Comparison of ENCODE assay signal across 27 cellular contexts in genomic region chr20:63333241-63333836, GRCh38. TPM values are rescaled to one million over a fixed set of nuclear protein-coding genes. Genes with fewer than 3 reads are reported as not detected.
DNase-seq lines count a peak whose midpoint lies in the region; TF ChIP-seq lines count a peak whose summit lies in the region.
"Had no signal": no experiment of that assay in that cellular context is flagged by ENCODE, and none has a peak within 500 bp of the region (broad histone marks: within the 10 kb centered on the region; RNA-seq: fewer than 3 reads in every experiment).

No MANE protein-coding gene starts in this region.

- peak overlapping the region in 1 of 2 donors; percentile 19 for H3K4me3 ChIP-seq in neuronal stem cell (ENCODE audit: low read length in 2 of 2)
- peak overlapping the region in 1 of 2 experiments; percentile 20 for H3K4me3 ChIP-seq in mesenchymal stem cell (ENCODE audit: insufficient read depth in 1 of 2, low read depth in 1 of 2, low read length in 2 of 2)
- H3K4me3 ChIP-seq in esophagus muscularis mucosa = no peak overlapping the region
- H3K4me3 ChIP-seq: BLaER1 treated with 17β-estradiol and CSF1 and Interleukin-3, amounts not matched to agents 10 nM and 100 nM; heart left ventricle; transverse colon had no signal

- no peak overlapping the region for H3K4ac ChIP-seq in neuronal stem cell (ENCODE audit: low read length)
- no peak overlapping the region for H3K4ac ChIP-seq in mesenchymal stem cell (ENCODE audit: low read depth in 1 of 2, low read length in 2 of 2)

- intact Hi-C loops in esophagus muscularis mucosa (cut with DNase I) = no loop called here

- TF ChIP-seq CTCF in endothelial cell (IDR thresholded peaks at IDR 0.05; ENCODE audit: unreplicated experiment) = no peak
- no peak for TF ChIP-seq CTCF in progenitor cell of endocrine pancreas (IDR thresholded peaks at IDR 0.05; ENCODE audit: unreplicated experiment)
- no peak for TF ChIP-seq CTCF in esophagus muscularis mucosa (IDR thresholded peaks at IDR 0.05)

- H4K91ac ChIP-seq in neuronal stem cell (ENCODE audit: low read depth, low read length, poor library complexity) (no peak overlapping the region), mesenchymal stem cell (ENCODE audit: low read length) (no peak overlapping the region)

- H3K27me3 Mint-ChIP-seq in endothelial cell (ENCODE audit: unreplicated experiment) (peaks cover 9% of the 10 kb centered on the region), progenitor cell of endocrine pancreas (peaks cover 29% of the 10 kb centered on the region)

- peaks cover 27% of the 10 kb centered on the region for H3K4me1 Mint-ChIP-seq in endothelial cell (ENCODE audit: unreplicated experiment)
- no peaks in the 10 kb centered on the region for H3K4me1 Mint-ChIP-seq in progenitor cell of endocrine pancreas (ENCODE audit: low read depth)
- H3K4me1 Mint-ChIP-seq: activated CD4-positive, alpha-beta T cell treated with anti-CD3 and anti-CD28 coated beads, Interleukin-2, amount 10 ng/mL, durations not matched to agents 7 days and 5 days had no signal

- TF ChIP-seq EP300 in esophagus muscularis mucosa (IDR thresholded peaks at IDR 0.05) = no peak

- H3K9me3 Mint-ChIP-seq in endothelial cell (ENCODE audit: unreplicated experiment) (peaks cover 8% of the 10 kb centered on the region), progenitor cell of endocrine pancreas (ENCODE audit: low read depth) (peaks cover 7% of the 10 kb centered on the region)

- H2AFZ ChIP-seq in neuronal stem cell (ENCODE audit: low read length) (no peak overlapping the region), mesenchymal stem cell (ENCODE audit: low read depth, low read length) (no peak overlapping the region)

- peak overlapping the region; percentile 18 for H2BK120ac ChIP-seq in neuronal stem cell (ENCODE audit: low read depth, low read length)
- H2BK120ac ChIP-seq in mesenchymal stem cell (ENCODE audit: low read depth, low read length) = no peak overlapping the region

- H3K9ac ChIP-seq in neuronal stem cell (ENCODE audit: low read depth, low read length, poor library complexity) (no peak overlapping the region), mesenchymal stem cell (ENCODE audit: low read length) (no peak overlapping the region)
- H3K9ac ChIP-seq: BLaER1 treated with 17β-estradiol and CSF1 and Interleukin-3, amounts not matched to agents 10 nM and 100 nM had no signal

- H3K18ac ChIP-seq in neuronal stem cell (ENCODE audit: low read length) (peak overlapping the region; percentile 57), mesenchymal stem cell (ENCODE audit: low read depth in 1 of 2, low read length in 2 of 2) (no peak overlapping the region)

- peaks cover 0 to 2% of the 10 kb centered on the region in 2 donors for H3K36me3 ChIP-seq in neuronal stem cell (replicated peaks in 1 of 2; ENCODE audit: control insufficient read depth in 2 of 2, insufficient read depth in 2 of 2, low read length in 2 of 2)
- H3K36me3 ChIP-seq in mesenchymal stem cell (ENCODE audit: control insufficient read depth in 1 of 2, insufficient read depth in 2 of 2, low read depth in 1 of 2, low read length in 2 of 2) = no peaks in the 10 kb centered on the region
- H3K36me3 ChIP-seq in esophagus muscularis mucosa = no peaks in the 10 kb centered on the region
- H3K36me3 ChIP-seq: BLaER1 treated with 17β-estradiol and CSF1 and Interleukin-3, amounts not matched to agents 10 nM and 100 nM; heart left ventricle; transverse colon had no signal

- H3K27ac ChIP-seq in neuronal stem cell (replicated peaks; ENCODE audit: low read length) (no peak overlapping the region), mesenchymal stem cell (ENCODE audit: low read length, poor library complexity, severe bottlenecking) (no peak overlapping the region), esophagus muscularis mucosa (replicated peaks in 1 of 4) (no peak overlapping the region)
- H3K27ac ChIP-seq: BLaER1 treated with 17β-estradiol and CSF1 and Interleukin-3, amounts not matched to agents 10 nM and 100 nM; epithelial cell of prostate; heart left ventricle; transverse colon had no signal

- no peak overlapping the region for H2BK12ac ChIP-seq in neuronal stem cell (ENCODE audit: low read length)
- H2BK12ac ChIP-seq in mesenchymal stem cell (ENCODE audit: low read length in 2 of 2) = no peak overlapping the region

- H3K36me3 Mint-ChIP-seq in endothelial cell (ENCODE audit: low read depth, unreplicated experiment) = no peaks in the 10 kb centered on the region
- H3K36me3 Mint-ChIP-seq in progenitor cell of endocrine pancreas (ENCODE audit: insufficient read depth) = no peaks in the 10 kb centered on the region

- DNase-seq in DMS 273 treated with DMSO at 0.1 percent for 48 hours (lab: John Stamatoyannopoulos, UW) (peak; percentile 19), NCI-H1694 (lab: John Stamatoyannopoulos, UW) (peak; percentile 24), endothelial cell (ENCODE audit: low spot score) (no peak), neuronal stem cell (ENCODE audit: low spot score) (no peak), mesenchymal stem cell (no peak), progenitor cell of endocrine pancreas (ENCODE audit: low spot score, unreplicated experiment) (no peak), esophagus muscularis mucosa (ENCODE audit: extremely low spot score) (no peak)
- DNase-seq: activated CD4-positive, alpha-beta T cell treated with anti-CD3 and anti-CD28 coated beads, Interleukin-2, amount 10 ng/mL, durations not matched to agents 7 days and 5 days; activated gamma-delta T cell treated with Interleukin-2 at 50 U/mL for 16 hours; activated T-cell treated with anti-CD3 and anti-CD28 coated beads, Interleukin-2, amount 50 U/mL, for 4 hours; Karpas-422; left colon; NCI-H1436; NCI-H2107; NCI-H510A treated with DMSO at 0.1 percent for 48 hours; occipital lobe; small intestine; stimulated activated CD4-positive, alpha-beta T cell treated with anti-CD3 and anti-CD28 coated beads, Interleukin-1b, Interleukin-23, amount 100 ng/mL, for 48 hours; stimulated activated CD8-positive, alpha-beta memory T cell treated with anti-CD3 and anti-CD28 coated beads, Interleukin-4, amount 100 ng/mL, for 48 hours; SW 1271; T1000; transverse colon had no signal

- H3K23ac ChIP-seq in neuronal stem cell (ENCODE audit: low read depth, low read length, poor library complexity) (peak overlapping the region; percentile 75), mesenchymal stem cell (ENCODE audit: low read length in 2 of 2) (no peak overlapping the region)

- peak overlapping the region; percentile 68 for H3K4me3 Mint-ChIP-seq in endothelial cell (ENCODE audit: unreplicated experiment)
- no peak overlapping the region for H3K4me3 Mint-ChIP-seq in progenitor cell of endocrine pancreas (ENCODE audit: low read depth)
- H3K4me3 Mint-ChIP-seq: activated CD4-positive, alpha-beta T cell treated with anti-CD3 and anti-CD28 coated beads, Interleukin-2, amount 10 ng/mL, durations not matched to agents 7 days and 5 days; activated T-cell treated with anti-CD3 and anti-CD28 coated beads, Interleukin-2, amount 50 U/mL, for 4 hours had no signal

- H3K27ac Mint-ChIP-seq in endothelial cell (ENCODE audit: unreplicated experiment) (no peak overlapping the region), progenitor cell of endocrine pancreas (no peak overlapping the region)
- H3K27ac Mint-ChIP-seq: activated CD4-positive, alpha-beta T cell treated with anti-CD3 and anti-CD28 coated beads, Interleukin-2, amount 10 ng/mL, durations not matched to agents 7 days and 5 days had no signal

- H3K27me3 ChIP-seq in neuronal stem cell (ENCODE audit: control insufficient read depth in 3 of 3, insufficient read depth in 3 of 3, low read depth in 1 of 3, low read length in 3 of 3) (peaks cover 0 to 3% (median 0%) of the 10 kb centered on the region in 3 experiments), mesenchymal stem cell (ENCODE audit: control insufficient read depth in 1 of 2, insufficient read depth in 1 of 2, low read length in 2 of 2) (peaks cover 37 to 55% of the 10 kb centered on the region in 2 experiments), esophagus muscularis mucosa (peaks cover 0 to 97% (median 3%) of the 10 kb centered on the region in 4 donors)
- H3K27me3 ChIP-seq: BLaER1 treated with 17β-estradiol and CSF1 and Interleukin-3, amounts not matched to agents 10 nM and 100 nM had no signal

- H2BK5ac ChIP-seq in neuronal stem cell (ENCODE audit: low read length) (no peak overlapping the region), mesenchymal stem cell (ENCODE audit: low read depth, low read length, poor library complexity, severe bottlenecking) (no peak overlapping the region)

- no peak overlapping the region for H2BK15ac ChIP-seq in neuronal stem cell (ENCODE audit: low read length)
- no peak overlapping the region for H2BK15ac ChIP-seq in mesenchymal stem cell (ENCODE audit: low read depth, poor library complexity, severe bottlenecking)

- H3K4me1 ChIP-seq in neuronal stem cell (ENCODE audit: control insufficient read depth in 2 of 2, insufficient read depth in 1 of 2, low read depth in 1 of 2, low read length in 2 of 2) = peaks cover 0 to 6% of the 10 kb centered on the region in 2 donors
- H3K4me1 ChIP-seq in mesenchymal stem cell (ENCODE audit: control insufficient read depth, insufficient read depth, low read depth, low read length) = peaks cover 6% of the 10 kb centered on the region
- H3K4me1 ChIP-seq in esophagus muscularis mucosa = no peaks in the 10 kb centered on the region
- H3K4me1 ChIP-seq: heart left ventricle, transverse colon had no signal

- H3K4me2 ChIP-seq in neuronal stem cell (ENCODE audit: insufficient read depth, low read length, poor library complexity, severe bottlenecking) = no peak overlapping the region
- no peak overlapping the region for H3K4me2 ChIP-seq in mesenchymal stem cell (ENCODE audit: low read length, poor library complexity, severe bottlenecking)
- H3K4me2 ChIP-seq: BLaER1 treated with 17β-estradiol and CSF1 and Interleukin-3, amounts not matched to agents 10 nM and 100 nM had no signal

- TF ChIP-seq POLR2A in esophagus muscularis mucosa (IDR thresholded peaks at IDR 0.05; ENCODE audit: low read depth) = no peak

- WGBS in neuronal stem cell (ENCODE audit: extremely low coverage in 2 of 2, insufficient read length in 2 of 2, insufficient replicate concordance in 1 of 2), 2 donors = no CpG with 5 or more reads among the region's 19 CpGs
- WGBS in mesenchymal stem cell = 90% methylated on average over 19 of the region's 19 CpGs
- 82% methylated on average over 11 of the region's 19 CpGs for WGBS in esophagus muscularis mucosa

- peaks cover 7 to 9% of the 10 kb centered on the region in 2 donors for H3K9me3 ChIP-seq in neuronal stem cell (replicated peaks in 1 of 2; ENCODE audit: control insufficient read depth in 2 of 2, insufficient read depth in 1 of 2, low read depth in 1 of 2, low read length in 2 of 2)
- H3K9me3 ChIP-seq in mesenchymal stem cell (ENCODE audit: control insufficient read depth, low read length) = peaks cover 11% of the 10 kb centered on the region
- peaks cover 0 to 7% (median 0%) of the 10 kb centered on the region in 4 donors for H3K9me3 ChIP-seq in esophagus muscularis mucosa
- H3K9me3 ChIP-seq: heart left ventricle, transverse colon had no signal

- H2AK5ac ChIP-seq in neuronal stem cell (ENCODE audit: low read depth, low read length) (no peak overlapping the region), mesenchymal stem cell (ENCODE audit: low read length, severe bottlenecking) (no peak overlapping the region)

- H3K79me1 ChIP-seq in neuronal stem cell (ENCODE audit: low read depth, low read length) (peaks cover 2% of the 10 kb centered on the region), mesenchymal stem cell (replicated peaks; ENCODE audit: low read length, poor library complexity, severe bottlenecking) (no peaks in the 10 kb centered on the region)

- H3K14ac ChIP-seq in neuronal stem cell (ENCODE audit: low read length) (peak overlapping the region; percentile 89), mesenchymal stem cell (ENCODE audit: low read length in 2 of 2) (no peak overlapping the region)

- H4K8ac ChIP-seq in neuronal stem cell (ENCODE audit: low read depth, low read length) (no peak overlapping the region), mesenchymal stem cell (ENCODE audit: low read length) (no peak overlapping the region)

RNA-seq across cellular contexts. Expression of gene CHRNA4, which starts 27.8 kb away (rescaled TPM):
- total RNA-seq in endothelial cell (ENCODE audit: unreplicated experiment) = 2.6 TPM
- polyA plus RNA-seq in neuronal stem cell (2013, experiment 1 of 2) = 0.29 TPM
- 0.19 TPM for polyA plus RNA-seq in neuronal stem cell (2013, experiment 2 of 2)
- polyA plus RNA-seq in mesenchymal stem cell (2013, experiment 1 of 2) = not detected
- not detected for polyA plus RNA-seq in mesenchymal stem cell (2013, experiment 2 of 2)
- 0.43 and 0.44 TPM in 2 replicates for total RNA-seq in progenitor cell of endocrine pancreas
- not detected for total RNA-seq in esophagus muscularis mucosa
- total RNA-seq: activated CD4-positive, alpha-beta T cell treated with anti-CD3 and anti-CD28 coated beads, Interleukin-2, amount 10 ng/mL, durations not matched to agents 7 days and 5 days; activated T-cell treated with anti-CD3 and anti-CD28 coated beads, Interleukin-2, amount 50 U/mL, for 4 hours; left colon; mesenteric fat pad; myocyte had no signal

RNA-seq across cellular contexts. Expression of gene COL20A1, which starts 40.4 kb away (rescaled TPM):
- not detected for total RNA-seq in endothelial cell (ENCODE audit: unreplicated experiment)
- polyA plus RNA-seq in neuronal stem cell (2013, experiment 1 of 2) = 0.13 TPM
- 0.08 TPM for polyA plus RNA-seq in neuronal stem cell (2013, experiment 2 of 2)
- not detected for polyA plus RNA-seq in mesenchymal stem cell (2013, experiment 1 of 2)
- polyA plus RNA-seq in mesenchymal stem cell (2013, experiment 2 of 2) = not detected
- total RNA-seq in progenitor cell of endocrine pancreas = 0.24 and 0.47 TPM in 2 replicates
- under 1 TPM in 1 of 4 donors, not detected in 3; 0.32 TPM for total RNA-seq in esophagus muscularis mucosa
- total RNA-seq: activated CD4-positive, alpha-beta T cell treated with anti-CD3 and anti-CD28 coated beads, Interleukin-2, amount 10 ng/mL, durations not matched to agents 7 days and 5 days; activated T-cell treated with anti-CD3 and anti-CD28 coated beads, Interleukin-2, amount 50 U/mL, for 4 hours; heart left ventricle; left colon; mesenteric fat pad had no signal
- polyA plus RNA-seq: heart left ventricle had no signal

Comparison
In these comparisons a context has a peak if more than half of its experiments do, and no peak if none do; other contexts are left out.
1. DNase-seq: peak in DMS 273 treated with DMSO at 0.1 percent for 48 hours (single experiment) and NCI-H1694 (single experiment); none in endothelial cell (single experiment), neuronal stem cell (single experiment), mesenchymal stem cell (single experiment), progenitor cell of endocrine pancreas (single experiment) and esophagus muscularis mucosa (single experiment).